Comparison of ENCODE assay signal across 19 cellular contexts in the genomic region with DNA sequence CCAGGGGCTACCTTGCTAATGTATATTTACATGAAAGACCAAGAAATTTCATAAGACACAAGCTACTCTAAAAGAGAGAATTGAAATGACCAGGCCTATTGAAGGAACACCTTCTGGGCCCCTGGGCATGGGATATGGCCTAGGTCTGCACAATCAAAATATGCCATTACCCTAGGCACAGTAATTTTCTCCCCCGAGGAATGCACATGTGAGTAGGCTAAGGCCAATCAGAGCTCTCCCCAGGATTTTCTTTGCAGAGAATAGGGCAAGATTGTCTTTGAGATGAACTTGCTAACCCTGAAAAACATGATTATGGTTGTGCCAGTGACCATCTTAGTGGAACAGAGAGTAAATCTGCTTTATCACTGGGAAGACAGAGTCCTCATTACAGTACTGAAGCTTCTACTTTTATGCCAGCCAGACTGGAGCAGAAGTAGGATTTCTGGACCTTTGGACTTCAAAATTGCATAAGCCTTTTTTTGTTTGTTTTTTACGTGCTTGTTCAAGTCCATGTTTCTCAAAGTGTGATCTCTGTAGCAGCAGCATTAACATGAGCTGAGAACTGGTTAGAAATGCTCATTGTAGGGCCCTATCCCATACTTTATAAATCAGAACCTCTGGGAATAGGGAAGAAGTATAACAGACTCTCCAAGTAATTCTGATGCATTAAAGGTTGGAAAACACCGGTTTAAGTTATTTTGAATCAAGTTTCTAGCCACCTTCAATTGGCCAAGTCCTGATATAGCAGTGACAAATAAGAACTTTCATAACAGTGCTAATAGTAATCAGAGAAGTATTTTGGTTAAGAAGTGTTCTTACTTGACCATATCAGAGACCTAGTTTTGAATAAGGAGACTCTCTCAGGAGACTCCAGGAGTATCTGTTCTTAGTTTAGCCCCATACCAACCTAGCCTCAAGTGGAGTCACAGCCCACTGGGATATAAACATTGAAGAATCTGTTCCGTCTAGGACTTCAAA.
"Had no signal": no experiment of that assay in that cellular context is flagged by ENCODE, and none has a peak within 500 bp of the region (broad histone marks: within the 10 kb centered on the region; RNA-seq: fewer than 3 reads in every experiment).

No MANE protein-coding gene starts in this region.

- H3K9me3 Mint-ChIP-seq: dendritic cell treated with granulocyte-macrophage colony-stimulating factor and Interleukin-4, amounts not matched to agents 40 ng/mL and 50 ng/mL, for 4 days had no signal

- H3K4me1 Mint-ChIP-seq: immature natural killer cell; naive thymus-derived CD8-positive, alpha-beta T cell; stimulated activated naive B cell treated with anti-CD40 and anti-IgM and Interleukin-4, amounts not matched to agents 10 μg/mL and 1 μg/mL and 100 μg/mL, for 72 hours had no signal

- H3K36me3 Mint-ChIP-seq: immature natural killer cell; naive thymus-derived CD8-positive, alpha-beta T cell; stimulated activated naive B cell treated with anti-CD40 and anti-IgM and Interleukin-4, amounts not matched to agents 10 μg/mL and 1 μg/mL and 100 μg/mL, for 72 hours had no signal

- H3K27ac Mint-ChIP-seq: dendritic cell treated with granulocyte-macrophage colony-stimulating factor and Interleukin-4, amounts not matched to agents 40 ng/mL and 50 ng/mL, for 4 days; effector memory CD8-positive, alpha-beta T cell; immature natural killer cell; naive thymus-derived CD8-positive, alpha-beta T cell; stimulated activated naive B cell treated with anti-CD40 and anti-IgM and Interleukin-4, amounts not matched to agents 10 μg/mL and 1 μg/mL and 100 μg/mL, for 72 hours had no signal

- H3K9me3 ChIP-seq: esophagus squamous epithelium, gastroesophageal sphincter, neutrophil, sigmoid colon, stomach had no signal

- H3K36me3 ChIP-seq: esophagus squamous epithelium, gastroesophageal sphincter, neutrophil, sigmoid colon, stomach had no signal

- H3K27ac ChIP-seq: esophagus squamous epithelium, gastroesophageal sphincter, neutrophil, sigmoid colon, skin epidermis, stomach had no signal

- H3K4me3 Mint-ChIP-seq: dendritic cell treated with granulocyte-macrophage colony-stimulating factor and Interleukin-4, amounts not matched to agents 40 ng/mL and 50 ng/mL, for 4 days; effector memory CD8-positive, alpha-beta T cell; immature natural killer cell; naive thymus-derived CD8-positive, alpha-beta T cell; stimulated activated naive B cell treated with anti-CD40 and anti-IgM and Interleukin-4, amounts not matched to agents 10 μg/mL and 1 μg/mL and 100 μg/mL, for 72 hours had no signal

- DNase-seq: effector memory CD8-positive, alpha-beta T cell; esophagus squamous epithelium; foreskin fibroblast; glutamatergic neuron; immature natural killer cell; left ventricle myocardium superior; mammary epithelial cell; naive thymus-derived CD8-positive, alpha-beta T cell; posterior cingulate gyrus; sigmoid colon; stimulated activated CD4-positive, alpha-beta T cell treated with anti-CD3 and anti-CD28 coated beads, Interleukin-2, amount 100 ng/mL, for 24 hours; stimulated activated CD4-positive, alpha-beta T cell treated with anti-CD3 and anti-CD28 coated beads, Interleukin-4, amount 100 ng/mL, for 4 hours; stimulated activated naive B cell treated with anti-CD40 and anti-IgM and Interleukin-4, amounts not matched to agents 10 μg/mL and 1 μg/mL and 100 μg/mL, for 72 hours; stomach; trophoblast cell had no signal

- H3K4me1 ChIP-seq: esophagus squamous epithelium, gastroesophageal sphincter, sigmoid colon, stomach had no signal

- ATAC-seq: effector memory CD8-positive, alpha-beta T cell; gastroesophageal sphincter; left ventricle myocardium superior; naive thymus-derived CD8-positive, alpha-beta T cell; stimulated activated naive B cell treated with anti-CD40 and anti-IgM and Interleukin-4, amounts not matched to agents 10 μg/mL and 1 μg/mL and 100 μg/mL, for 72 hours had no signal

- H3K27me3 Mint-ChIP-seq: dendritic cell treated with granulocyte-macrophage colony-stimulating factor and Interleukin-4, amounts not matched to agents 40 ng/mL and 50 ng/mL, for 4 days; effector memory CD8-positive, alpha-beta T cell; naive thymus-derived CD8-positive, alpha-beta T cell; stimulated activated naive B cell treated with anti-CD40 and anti-IgM and Interleukin-4, amounts not matched to agents 10 μg/mL and 1 μg/mL and 100 μg/mL, for 72 hours had no signal

- H3K4me3 ChIP-seq: esophagus squamous epithelium, gastroesophageal sphincter, sigmoid colon, skin epidermis, stomach had no signal

- H3K27me3 ChIP-seq: esophagus squamous epithelium, gastroesophageal sphincter, neutrophil, sigmoid colon, stomach had no signal
